In genomic region chr5:31236339-31236738, GRCh38 we compare ENCODE assay signal across 32 cellular contexts. TPM values are rescaled to one million over a fixed set of nuclear protein-coding genes. Genes with fewer than 3 reads are reported as not detected.
"Had no signal": no experiment of that assay in that cellular context is flagged by ENCODE, and none has a peak within 500 bp of the region (broad histone marks: within the 10 kb centered on the region; RNA-seq: fewer than 3 reads in every experiment).

No MANE protein-coding gene starts in this region.

- ATAC-seq: activated CD4-positive, alpha-beta T cell treated with anti-CD3 and anti-CD28 coated beads for 36 hours; activated CD8-positive, alpha-beta memory T cell treated with anti-CD3 and anti-CD28 coated beads, Interleukin-2, amount 10 ng/mL, durations not matched to agents 7 days and 5 days; activated CD8-positive, alpha-beta T cell treated with anti-CD3 and anti-CD28 coated beads, Interleukin-2, amount 10 ng/mL, durations not matched to agents 7 days and 5 days; activated naive CD8-positive, alpha-beta T cell treated with anti-CD3 and anti-CD28 coated beads, Interleukin-2, amount 50 U/mL, for 24 hours; body of pancreas; esophagus mucosa; heart left ventricle had no signal

- H3K27me3 ChIP-seq: adrenal gland, body of pancreas, colonic mucosa, heart left ventricle had no signal

- H3K4me3 Mint-ChIP-seq: activated CD4-positive, alpha-beta memory T cell treated with anti-CD3 and anti-CD28 coated beads for 36 hours; activated CD4-positive, alpha-beta T cell treated with anti-CD3 and anti-CD28 coated beads for 36 hours; activated CD4-positive, alpha-beta T cell treated with anti-CD3 and anti-CD28 coated beads, Interleukin-2, amount 10 ng/mL, durations not matched to agents 24 days and 14 days; activated CD8-positive, alpha-beta memory T cell treated with anti-CD3 and anti-CD28 coated beads, Interleukin-2, amount 10 ng/mL, durations not matched to agents 7 days and 5 days; activated CD8-positive, alpha-beta T cell treated with anti-CD3 and anti-CD28 coated beads, Interleukin-2, amount 10 ng/mL, durations not matched to agents 7 days and 5 days; activated naive CD4-positive, alpha-beta T cell treated with anti-CD3 and anti-CD28 coated beads for 36 hours; activated naive CD4-positive, alpha-beta T cell treated with anti-CD3 and anti-CD28 coated beads, Interleukin-2, amount 50 U/mL, for 24 hours; activated naive CD8-positive, alpha-beta T cell treated with anti-CD3 and anti-CD28 coated beads for 36 hours; activated naive CD8-positive, alpha-beta T cell treated with anti-CD3 and anti-CD28 coated beads, Interleukin-2, amount 50 U/mL, for 24 hours; activated T-helper 1 cell treated with anti-CD3 and anti-CD28 coated beads, Interleukin-12 subunit alpha, Interleukin-12 subunit beta, Interleukin-2, Interleukin-4 antibody, amounts not matched to agents 30 ng/mL and 10 ng/mL and 1 ng/mL, durations not matched to agents 14 hours and 24 hours and 36 hours; endodermal cell had no signal

- H3K4me1 ChIP-seq: body of pancreas, colonic mucosa had no signal

- H3K27ac ChIP-seq: adrenal gland, body of pancreas, colonic mucosa, heart left ventricle had no signal

- DNase-seq: activated CD4-positive, alpha-beta memory T cell treated with anti-CD3 and anti-CD28 coated beads for 36 hours; activated CD4-positive, alpha-beta T cell treated with anti-CD3 and anti-CD28 coated beads for 36 hours; activated CD4-positive, alpha-beta T cell treated with anti-CD3 and anti-CD28 coated beads, Interleukin-2, amount 10 ng/mL, durations not matched to agents 24 days and 14 days; activated CD4-positive, CD25-positive, alpha-beta regulatory T cell; activated CD4-positive, CD25-positive, alpha-beta regulatory T cell treated with anti-CD3 and anti-CD28 coated beads, Interleukin-2, amount 50 U/mL, for 72 hours; activated CD8-positive, alpha-beta memory T cell treated with anti-CD3 and anti-CD28 coated beads, Interleukin-2, amount 10 ng/mL, durations not matched to agents 7 days and 5 days; activated CD8-positive, alpha-beta memory T cell treated with anti-CD3 and anti-CD28 coated beads, Interleukin-2, amount 50 U/mL, for 4 hours; activated CD8-positive, alpha-beta T cell treated with anti-CD3 and anti-CD28 coated beads, Interleukin-2, amount 10 ng/mL, durations not matched to agents 7 days and 5 days; activated effector memory CD4-positive, alpha-beta T cell treated with anti-CD3 and anti-CD28 coated beads, Interleukin-2, amount 50 U/mL, for 16 hours; activated naive CD4-positive, alpha-beta T cell treated with anti-CD3 and anti-CD28 coated beads for 36 hours; activated naive CD8-positive, alpha-beta T cell treated with anti-CD3 and anti-CD28 coated beads for 36 hours; activated naive CD8-positive, alpha-beta T cell treated with anti-CD3 and anti-CD28 coated beads, Interleukin-2, amount 50 U/mL, for 24 hours; activated T-cell treated with anti-CD3 and anti-CD28 coated beads, Interleukin-2, amount 50 U/mL, for 1 hour; activated T-cell treated with anti-CD3 and anti-CD28 coated beads, Interleukin-2, amount 50 U/mL, for 48 hours; adrenal gland; amygdala; aorta; body of pancreas; caudate nucleus; colonic mucosa; effector CD8-positive, alpha-beta T cell; endodermal cell; foreskin fibroblast; heart left ventricle; T-helper 2 cell had no signal

- H3K36me3 ChIP-seq: adrenal gland, colonic mucosa, heart left ventricle had no signal

- H3K9me3 ChIP-seq: adrenal gland, body of pancreas, colonic mucosa, heart left ventricle had no signal

- H3K27me3 Mint-ChIP-seq: activated CD4-positive, alpha-beta T cell treated with anti-CD3 and anti-CD28 coated beads, Interleukin-2, amount 10 ng/mL, durations not matched to agents 24 days and 14 days; activated CD8-positive, alpha-beta memory T cell treated with anti-CD3 and anti-CD28 coated beads, Interleukin-2, amount 10 ng/mL, durations not matched to agents 7 days and 5 days had no signal

- H3K4me3 ChIP-seq: adrenal gland, body of pancreas, colonic mucosa, heart left ventricle had no signal

- H3K9me3 Mint-ChIP-seq: activated CD4-positive, alpha-beta memory T cell treated with anti-CD3 and anti-CD28 coated beads for 36 hours; activated CD4-positive, alpha-beta T cell treated with anti-CD3 and anti-CD28 coated beads, Interleukin-2, amount 10 ng/mL, durations not matched to agents 24 days and 14 days; activated naive CD4-positive, alpha-beta T cell treated with anti-CD3 and anti-CD28 coated beads for 36 hours; activated naive CD4-positive, alpha-beta T cell treated with anti-CD3 and anti-CD28 coated beads, Interleukin-2, amount 50 U/mL, for 24 hours; activated naive CD8-positive, alpha-beta T cell treated with anti-CD3 and anti-CD28 coated beads for 36 hours; activated naive CD8-positive, alpha-beta T cell treated with anti-CD3 and anti-CD28 coated beads, Interleukin-2, amount 50 U/mL, for 24 hours; activated T-helper 1 cell treated with anti-CD3 and anti-CD28 coated beads, Interleukin-12 subunit alpha, Interleukin-12 subunit beta, Interleukin-2, Interleukin-4 antibody, amounts not matched to agents 30 ng/mL and 10 ng/mL and 1 ng/mL, durations not matched to agents 14 hours and 24 hours and 36 hours; activated T-helper 2 cell treated with anti-CD3 and anti-CD28 coated beads, Interferon-gamma antibody, Interleukin-2, Interleukin-4, amounts not matched to agents 10 μg/mL and 5 μg/mL and 100 μg/mL, durations not matched to agents 14 hours and 24 hours and 36 hours; endodermal cell had no signal

- H3K27ac Mint-ChIP-seq: activated CD4-positive, alpha-beta memory T cell treated with anti-CD3 and anti-CD28 coated beads for 36 hours; activated CD4-positive, alpha-beta T cell treated with anti-CD3 and anti-CD28 coated beads for 36 hours; activated CD4-positive, alpha-beta T cell treated with anti-CD3 and anti-CD28 coated beads, Interleukin-2, amount 10 ng/mL, durations not matched to agents 24 days and 14 days; activated CD8-positive, alpha-beta memory T cell treated with anti-CD3 and anti-CD28 coated beads, Interleukin-2, amount 10 ng/mL, durations not matched to agents 7 days and 5 days; activated CD8-positive, alpha-beta T cell treated with anti-CD3 and anti-CD28 coated beads, Interleukin-2, amount 10 ng/mL, durations not matched to agents 7 days and 5 days; activated naive CD4-positive, alpha-beta T cell treated with anti-CD3 and anti-CD28 coated beads for 36 hours; activated naive CD4-positive, alpha-beta T cell treated with anti-CD3 and anti-CD28 coated beads, Interleukin-2, amount 50 U/mL, for 24 hours; activated naive CD8-positive, alpha-beta T cell treated with anti-CD3 and anti-CD28 coated beads for 36 hours; activated naive CD8-positive, alpha-beta T cell treated with anti-CD3 and anti-CD28 coated beads, Interleukin-2, amount 50 U/mL, for 24 hours; activated T-helper 1 cell treated with anti-CD3 and anti-CD28 coated beads, Interleukin-12 subunit alpha, Interleukin-12 subunit beta, Interleukin-2, Interleukin-4 antibody, amounts not matched to agents 30 ng/mL and 10 ng/mL and 1 ng/mL, durations not matched to agents 14 hours and 24 hours and 36 hours; activated T-helper 2 cell treated with anti-CD3 and anti-CD28 coated beads, Interferon-gamma antibody, Interleukin-2, Interleukin-4, amounts not matched to agents 10 μg/mL and 5 μg/mL and 100 μg/mL, durations not matched to agents 14 hours and 24 hours and 36 hours; endodermal cell had no signal

- H3K36me3 Mint-ChIP-seq: activated CD4-positive, alpha-beta memory T cell treated with anti-CD3 and anti-CD28 coated beads for 36 hours; activated CD8-positive, alpha-beta memory T cell treated with anti-CD3 and anti-CD28 coated beads, Interleukin-2, amount 10 ng/mL, durations not matched to agents 7 days and 5 days; activated naive CD4-positive, alpha-beta T cell treated with anti-CD3 and anti-CD28 coated beads, Interleukin-2, amount 50 U/mL, for 24 hours; activated naive CD8-positive, alpha-beta T cell treated with anti-CD3 and anti-CD28 coated beads for 36 hours had no signal

- H3K4me1 Mint-ChIP-seq: activated CD4-positive, alpha-beta T cell treated with anti-CD3 and anti-CD28 coated beads for 36 hours; activated CD4-positive, alpha-beta T cell treated with anti-CD3 and anti-CD28 coated beads, Interleukin-2, amount 10 ng/mL, durations not matched to agents 24 days and 14 days; activated CD8-positive, alpha-beta memory T cell treated with anti-CD3 and anti-CD28 coated beads, Interleukin-2, amount 10 ng/mL, durations not matched to agents 7 days and 5 days; activated naive CD4-positive, alpha-beta T cell treated with anti-CD3 and anti-CD28 coated beads, Interleukin-2, amount 50 U/mL, for 24 hours; activated naive CD8-positive, alpha-beta T cell treated with anti-CD3 and anti-CD28 coated beads for 36 hours; activated naive CD8-positive, alpha-beta T cell treated with anti-CD3 and anti-CD28 coated beads, Interleukin-2, amount 50 U/mL, for 24 hours had no signal

RNA-seq across cellular contexts. Expression of gene CDH6, which starts 42.9 kb away (rescaled TPM):
- total RNA-seq: activated CD4-positive, alpha-beta memory T cell treated with anti-CD3 and anti-CD28 coated beads for 36 hours; activated CD4-positive, alpha-beta T cell treated with anti-CD3 and anti-CD28 coated beads for 36 hours; activated CD4-positive, alpha-beta T cell treated with anti-CD3 and anti-CD28 coated beads, Interleukin-2, amount 10 ng/mL, durations not matched to agents 24 days and 14 days; activated CD8-positive, alpha-beta memory T cell treated with anti-CD3 and anti-CD28 coated beads for 36 hours; activated CD8-positive, alpha-beta memory T cell treated with anti-CD3 and anti-CD28 coated beads, Interleukin-2, amount 10 ng/mL, durations not matched to agents 7 days and 5 days; activated CD8-positive, alpha-beta T cell treated with anti-CD3 and anti-CD28 coated beads, Interleukin-2, amount 10 ng/mL, durations not matched to agents 7 days and 5 days; activated naive CD4-positive, alpha-beta T cell treated with anti-CD3 and anti-CD28 coated beads for 36 hours; activated naive CD8-positive, alpha-beta T cell treated with anti-CD3 and anti-CD28 coated beads for 36 hours; activated T-helper 1 cell treated with anti-CD3 and anti-CD28 coated beads, Interleukin-12 subunit alpha, Interleukin-12 subunit beta, Interleukin-2, Interleukin-4 antibody, amounts not matched to agents 30 ng/mL and 10 ng/mL and 1 ng/mL, durations not matched to agents 14 hours and 24 hours and 36 hours; activated T-helper 2 cell treated with anti-CD3 and anti-CD28 coated beads, Interferon-gamma antibody, Interleukin-2, Interleukin-4, amounts not matched to agents 10 μg/mL and 5 μg/mL and 100 μg/mL, durations not matched to agents 14 hours and 24 hours and 36 hours; dermis microvascular lymphatic vessel endothelial cell; T-helper 1 cell treated with Interleukin-12 subunit alpha and Interleukin-12 subunit beta and Interleukin-4 antibody, amounts not matched to agents 30 ng/mL and 1 ng/mL, for 36 hours had no signal
